In genomic region chr16:86387461-86388440, GRCh38 we compare ENCODE assay signal across 13 cellular contexts.
DNase-seq lines count a peak whose midpoint lies in the region; ATAC-seq and TF ChIP-seq lines count a peak whose summit lies in the region.
"Had no signal": no experiment of that assay in that cellular context is flagged by ENCODE, and none has a peak within 500 bp of the region (broad histone marks: within the 10 kb centered on the region; RNA-seq: fewer than 3 reads in every experiment).

No MANE protein-coding gene starts in this region.

- DNase-seq in BJ (ENCODE audit: low read depth) (peak; percentile 89), HT1080 (ENCODE audit: low read depth) (peak; percentile 93), adipocyte (ENCODE audit: low read depth) (peak; percentile 76), kidney tubule cell (ENCODE audit: low spot score) (peak; percentile 54), DMS53 (lab: John Stamatoyannopoulos, UW) (no peak), DMS79 (lab: John Stamatoyannopoulos, UW) (no peak)
- DNase-seq: activated gamma-delta T cell treated with Interleukin-2 at 50 U/mL for 16 hours, GDM1, NCI-H446, T-helper 9 cell had no signal

- H3K4me1 ChIP-seq in adipocyte (ENCODE audit: control insufficient read depth, insufficient read depth, low read length) = peaks cover 22% of the 10 kb centered on the region

- TF ChIP-seq CTCF in BJ (IDR thresholded peaks at IDR 0.05; ENCODE audit: insufficient read depth, low read depth, low read length) = no peak

- H3K36me3 ChIP-seq in BJ (ENCODE audit: control insufficient read depth, insufficient read depth, low read length) (no peaks in the 10 kb centered on the region), adipocyte (ENCODE audit: control insufficient read depth, insufficient read depth, low read length, severe bottlenecking) (no peaks in the 10 kb centered on the region)

- H3K9me3 ChIP-seq in adipocyte (ENCODE audit: control insufficient read depth, low read length) = no peaks in the 10 kb centered on the region

- H3K4me3 ChIP-seq in BJ (ENCODE audit: low read depth, low read length) = no peak overlapping the region
- H3K4me3 ChIP-seq in adipocyte (ENCODE audit: low read length) = no peak overlapping the region
- H3K4me3 ChIP-seq: skin epidermis had no signal

- H3K9ac ChIP-seq in adipocyte (ENCODE audit: low read length) = no peak overlapping the region

- ATAC-seq in GM18502 (IDR thresholded peaks at IDR 0.05; ENCODE audit: poor library complexity, unreplicated experiment) (no peak), HG03457 (IDR thresholded peaks at IDR 0.05; ENCODE audit: unreplicated experiment) (no peak)

- CTCF ChIA-PET in BJ (lab: Yijun Ruan, JAX) = interaction anchor here (0.8 to 1.4 kb wide), 2 partner anchors 45 to 690 kb away, joined by 3 to 4 read pairs; no protein-coding TSS in a partner anchor

- H3K27me3 ChIP-seq in BJ (ENCODE audit: control insufficient read depth, insufficient read depth, low read length) = no peaks in the 10 kb centered on the region
- H3K27me3 ChIP-seq in adipocyte (replicated peaks; ENCODE audit: control insufficient read depth, insufficient read depth, low read length) = no peaks in the 10 kb centered on the region

- POLR2A ChIA-PET in BJ (lab: Charles Lee) = interaction anchor here (1.0 kb wide), 1 partner anchor 9 kb away, joined by 6 read pairs; no protein-coding TSS in a partner anchor

Comparison
In these comparisons a context has a peak if more than half of its experiments do, and no peak if none do; other contexts are left out.
1. DNase-seq: peak in BJ (single experiment), HT1080 (single experiment), adipocyte (single experiment) and kidney tubule cell (single experiment); none in DMS53 (single experiment) and DMS79 (single experiment).